ENCODE assay signal across 27 cellular contexts in genomic region chr18:43582120-43582519, GRCh38.
"Had no signal": no experiment of that assay in that cellular context is flagged by ENCODE, and none has a peak within 500 bp of the region (broad histone marks: within the 10 kb centered on the region; RNA-seq: fewer than 3 reads in every experiment).

No MANE protein-coding gene starts in this region.

- H3K4me3 ChIP-seq: body of pancreas, SJCRH30 had no signal

- H3K36me3 ChIP-seq: SJCRH30 had no signal

- H3K4me3 Mint-ChIP-seq: activated CD8-positive, alpha-beta T cell treated with anti-CD3 and anti-CD28 coated beads for 36 hours; activated naive CD4-positive, alpha-beta T cell treated with anti-CD3 and anti-CD28 coated beads, Interleukin-2, amount 50 U/mL, for 24 hours had no signal

- H3K27ac ChIP-seq: body of pancreas, RWPE1, SJCRH30, VCaP had no signal

- H3K9me3 Mint-ChIP-seq: activated CD8-positive, alpha-beta T cell treated with anti-CD3 and anti-CD28 coated beads for 36 hours; activated naive CD4-positive, alpha-beta T cell treated with anti-CD3 and anti-CD28 coated beads, Interleukin-2, amount 50 U/mL, for 24 hours had no signal

- H3K36me3 Mint-ChIP-seq: activated naive CD4-positive, alpha-beta T cell treated with anti-CD3 and anti-CD28 coated beads, Interleukin-2, amount 50 U/mL, for 24 hours had no signal

- H3K4me1 Mint-ChIP-seq: activated naive CD4-positive, alpha-beta T cell treated with anti-CD3 and anti-CD28 coated beads, Interleukin-2, amount 50 U/mL, for 24 hours had no signal

- ATAC-seq: activated CD8-positive, alpha-beta T cell treated with anti-CD3 and anti-CD28 coated beads for 36 hours; body of pancreas; Panc1 had no signal

- H3K27me3 Mint-ChIP-seq: activated CD8-positive, alpha-beta T cell treated with anti-CD3 and anti-CD28 coated beads for 36 hours; activated naive CD4-positive, alpha-beta T cell treated with anti-CD3 and anti-CD28 coated beads, Interleukin-2, amount 50 U/mL, for 24 hours had no signal

- H3K27ac Mint-ChIP-seq: activated CD8-positive, alpha-beta T cell treated with anti-CD3 and anti-CD28 coated beads for 36 hours; activated naive CD4-positive, alpha-beta T cell treated with anti-CD3 and anti-CD28 coated beads, Interleukin-2, amount 50 U/mL, for 24 hours had no signal

- H3K4me2 ChIP-seq: SK-N-SH had no signal

- H3K4me1 ChIP-seq: body of pancreas, SJCRH30 had no signal

- H3K9me3 ChIP-seq: body of pancreas, SJCRH30, SK-N-SH had no signal

- H3K27me3 ChIP-seq: body of pancreas, SJCRH30 had no signal

- H3K9ac ChIP-seq: SK-N-SH had no signal

- DNase-seq: activated CD4-positive, alpha-beta T cell treated with anti-CD3 and anti-CD28 coated beads, Interleukin-2, amount 50 U/mL, for 1 hour; activated CD4-positive, CD25-positive, alpha-beta regulatory T cell; activated CD8-positive, alpha-beta memory T cell treated with anti-CD3 and anti-CD28 coated beads, Interleukin-2, amount 50 U/mL, for 4 hours; activated CD8-positive, alpha-beta T cell treated with anti-CD3 and anti-CD28 coated beads for 36 hours; activated effector memory CD4-positive, alpha-beta T cell treated with Interleukin-2 at 50 U/mL for 16 hours; activated naive CD4-positive, alpha-beta T cell; aorta; central memory CD4-positive, alpha-beta T cell; IMR-90; KBM-7; NCI-H1048; NCI-H1417 treated with DMSO at 0.1 percent for 48 hours; NCI-H1694 treated with DMSO at 0.1 percent for 48 hours; NCI-H2029 treated with DMSO at 0.1 percent for 48 hours; NCI-H345; NCI-H510A; OCI-M1; Right ventricle myocardium superior; SJCRH30; SK-N-SH; T-helper 1 cell had no signal

- FAIRE-seq: bronchial epithelial cell had no signal
